Comparison of ENCODE assay signal across 8 cellular contexts in the genomic region with DNA sequence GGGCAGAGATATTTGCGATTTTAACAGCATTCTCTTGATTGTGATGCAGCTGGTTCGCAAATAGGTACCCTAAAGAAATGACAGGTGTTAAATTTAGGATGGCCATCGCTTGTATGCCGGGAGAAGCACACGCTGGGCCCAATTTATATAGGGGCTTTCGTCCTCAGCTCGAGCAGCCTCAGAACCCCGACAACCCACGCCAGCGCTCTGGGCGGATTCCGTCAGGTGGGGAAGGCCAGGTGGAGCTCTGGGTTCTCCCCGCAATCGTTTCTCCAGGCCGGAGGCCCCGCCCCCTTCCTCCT. TPM values are rescaled to one million over a fixed set of nuclear protein-coding genes. Genes with fewer than 3 reads are reported as not detected.
DNase-seq lines count a peak whose midpoint lies in the region; ATAC-seq and TF ChIP-seq lines count a peak whose summit lies in the region.

No MANE protein-coding gene starts in this region.

- peak overlapping the region; percentile 73 to 98 (median 93) for H3K4me3 ChIP-seq in heart right ventricle
- peak overlapping the region; percentile 82 for H3K4me3 ChIP-seq in uterus

- H3K27me3 Mint-ChIP-seq in MCF 10A (ENCODE audit: insufficient read depth, unreplicated experiment) (no peaks in the 10 kb centered on the region), mesothelial cell of epicardium (ENCODE audit: low read depth) (no peaks in the 10 kb centered on the region)

- H3K36me3 ChIP-seq in heart right ventricle (peaks cover 0 to 5% (median 0%) of the 10 kb centered on the region in 9 donors), uterus (no peaks in the 10 kb centered on the region)

- peaks cover 26% of the 10 kb centered on the region for H3K36me3 Mint-ChIP-seq in MCF 10A (ENCODE audit: insufficient read depth, unreplicated experiment)
- peaks cover 3% of the 10 kb centered on the region for H3K36me3 Mint-ChIP-seq in mesothelial cell of epicardium

- H3K4me3 Mint-ChIP-seq in MCF 10A (ENCODE audit: unreplicated experiment) (peak overlapping the region; percentile 74), mesothelial cell of epicardium (peak overlapping the region; percentile 86)

- BruUV-seq in MCF 10A (replicated peaks; lab: Mats Ljungman, UMichigan) = no TSS peak

- intact Hi-C loops in heart right ventricle (cut with DNase I) (loop anchor here in 1 of 10 donors (5.0 kb wide), 1 partner anchor 326 kb away; no protein-coding TSS in a partner anchor), Right ventricle myocardium inferior (cut with DNase I) (no loop called here), MCF 10A (cut with micrococcal nuclease) (no loop called here), uterus (cut with DNase I; ENCODE audit: low total_unique reads) (no loop called here)

- TF ChIP-seq POLR2A in uterus (IDR thresholded peaks at IDR 0.05) = no peak

- peaks cover 9% of the 10 kb centered on the region for H3K4me1 Mint-ChIP-seq in MCF 10A (ENCODE audit: insufficient read depth, unreplicated experiment)
- peaks cover 13% of the 10 kb centered on the region for H3K4me1 Mint-ChIP-seq in mesothelial cell of epicardium

- H3K4me1 ChIP-seq in heart right ventricle (peaks cover 0 to 36% (median 19%) of the 10 kb centered on the region in 9 donors), uterus (peaks cover 0 to 6% of the 10 kb centered on the region in 2 donors)

- peaks cover 8% of the 10 kb centered on the region for H3K9me3 Mint-ChIP-seq in MCF 10A (ENCODE audit: unreplicated experiment)
- H3K9me3 Mint-ChIP-seq in mesothelial cell of epicardium = peaks cover 13% of the 10 kb centered on the region

- no peaks in the 10 kb centered on the region for H3K27me3 ChIP-seq in heart right ventricle
- H3K27me3 ChIP-seq in uterus = no peaks in the 10 kb centered on the region

- H3K27ac Mint-ChIP-seq in MCF 10A (ENCODE audit: low read depth, unreplicated experiment) = peak overlapping the region; percentile 99
- H3K27ac Mint-ChIP-seq in mesothelial cell of epicardium = peak overlapping the region; percentile 89

- H3K9me3 ChIP-seq in heart right ventricle (peaks cover 0 to 13% (median 0%) of the 10 kb centered on the region in 11 donors), uterus (no peaks in the 10 kb centered on the region)

- WGBS in heart right ventricle, 2 donors = 2 to 4% methylated on average over 16 of the region's 16 CpGs

- no peak for TF ChIP-seq CTCF in heart right ventricle (IDR thresholded peaks at IDR 0.05)
- no peak for TF ChIP-seq CTCF in MCF 10A (IDR thresholded peaks at IDR 0.05; ENCODE audit: unreplicated experiment)
- TF ChIP-seq CTCF in mesothelial cell of epicardium (IDR thresholded peaks at IDR 0.05; ENCODE audit: unreplicated experiment) = no peak
- TF ChIP-seq CTCF in uterus (IDR thresholded peaks at IDR 0.05) = no peak

- H3K27ac ChIP-seq in heart right ventricle (peak overlapping the region; percentile 86 to 97 (median 93)), uterus (peak overlapping the region; percentile 88 to 92)

- ATAC-seq in heart right ventricle (no peak), Right ventricle myocardium inferior (no peak), HG02623 (IDR thresholded peaks at IDR 0.05; ENCODE audit: unreplicated experiment) (no peak)

- DNase-seq in heart right ventricle = no peak
- no peak for DNase-seq in Right ventricle myocardium inferior (ENCODE audit: missing footprints)
- DNase-seq in MCF 10A (ENCODE audit: unreplicated experiment) = no peak
- no peak for DNase-seq in mesothelial cell of epicardium (ENCODE audit: low spot score in 2 of 2, unreplicated experiment in 2 of 2)
- no peak for DNase-seq in uterus
- DNase-seq in hepatic stellate cell (ENCODE audit: low spot score) = no peak
- no peak for DNase-seq in DMS153 (lab: John Stamatoyannopoulos, UW)

- CTCF ChIA-PET in MCF 10A (lab: Yijun Ruan, JAX) = interaction anchor here (0.5 to 0.7 kb wide), 2 partner anchors 336 to 652 kb away, joined by 3 to 4 read pairs; no protein-coding TSS in a partner anchor

- POLR2A ChIA-PET in MCF 10A (lab: Yijun Ruan, JAX) = interaction anchor here (0.6 to 3.1 kb wide), 25 partner anchors 8 to 814 kb away, joined by 3 to 37 read pairs (median 4); partner anchors contain the start of genes ACOT2, COQ6, FAM161B and NUMB

RNA-seq across cellular contexts. Expression of gene PSEN1, which starts 0.3 kb away (rescaled TPM):
- 10 to 100 TPM; 19.9 to 33.7 (median 24.9) TPM for total RNA-seq in heart right ventricle
- polyA plus RNA-seq in heart right ventricle = 10 to 100 TPM; 13.2 to 15.5 TPM
- 23.5 TPM for total RNA-seq in Right ventricle myocardium inferior
- 55.1 and 64.5 TPM in 2 replicates for total RNA-seq in MCF 10A (2022)
- 56.6 to 60.9 TPM (median 59.9 TPM) in 3 replicates for total RNA-seq in mesothelial cell of epicardium
- total RNA-seq in uterus = 100 to 1,000 TPM in 1 of 4 donors, 10 to 100 TPM in 3; 38.8 to 129 (median 67.8) TPM
